In the genomic region with DNA sequence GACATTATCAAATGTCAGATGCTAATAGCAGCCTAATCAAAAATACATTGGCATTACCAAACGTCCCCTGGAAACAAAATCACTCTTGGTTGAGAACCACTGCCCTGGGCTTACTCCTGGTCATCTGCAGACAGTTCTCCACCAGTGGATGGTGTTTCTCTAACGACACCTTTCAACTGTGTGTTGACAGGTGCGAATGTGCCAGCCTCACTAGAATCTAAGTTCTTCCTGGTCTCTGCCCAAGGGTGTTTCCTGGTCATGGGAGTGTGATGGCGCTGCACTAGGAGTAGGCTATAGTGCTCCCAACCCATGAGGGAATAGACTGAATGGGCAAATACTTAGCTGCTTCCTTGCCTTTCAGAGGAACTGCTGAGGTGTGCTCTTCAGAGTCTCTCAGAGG, we compare ENCODE assay signal across 28 cellular contexts.
"Had no signal": no experiment of that assay in that cellular context is flagged by ENCODE, and none has a peak within 500 bp of the region (broad histone marks: within the 10 kb centered on the region; RNA-seq: fewer than 3 reads in every experiment).

No MANE protein-coding gene starts in this region.

- DNase-seq: activated B cell treated with CpG ODN at 0.5 μM for 24 hours; activated CD4-positive, alpha-beta T cell treated with anti-CD3 and anti-CD28 coated beads for 1 hour; activated CD4-positive, alpha-beta T cell treated with anti-CD3 and anti-CD28 coated beads, Interleukin-2, amount 10 ng/mL, durations not matched to agents 24 days and 14 days; activated CD4-positive, alpha-beta T cell treated with anti-CD3 and anti-CD28 coated beads, Interleukin-2, amount 50 U/mL, for 48 hours; activated CD8-positive, alpha-beta memory T cell treated with anti-CD3 and anti-CD28 coated beads, Interleukin-2, amount 10 ng/mL, durations not matched to agents 7 days and 5 days; activated gamma-delta T cell; activated naive CD4-positive, alpha-beta T cell treated with anti-CD3 and anti-CD28 coated beads, Interleukin-2, amount 10 ng/mL, durations not matched to agents 7 days and 5 days; activated naive CD8-positive, alpha-beta T cell treated with anti-CD3 and anti-CD28 coated beads for 36 hours; activated T-cell treated with anti-CD3 and anti-CD28 coated beads, Interleukin-2, amount 50 U/mL, for 48 hours; brain microvascular endothelial cell; cerebellar nuclear complex; KG1; NCI-H1048; NCI-H146; NCI-H187 treated with DMSO at 0.1 percent for 48 hours; NCI-H345; NCI-H510A; NCI-H526 treated with DMSO at 0.1 percent for 48 hours; NCI-H82; Peyer's patch; SHP77 treated with DMSO at 0.1 percent for 48 hours; T-cell; T-helper 2 cell; T1000 had no signal

- H3K36me3 ChIP-seq: cardiac muscle cell had no signal

- H3K9me3 Mint-ChIP-seq: activated B cell treated with CpG ODN at 0.5 μM for 24 hours; activated CD4-positive, alpha-beta T cell treated with anti-CD3 and anti-CD28 coated beads, Interleukin-2, amount 10 ng/mL, durations not matched to agents 24 days and 14 days; activated naive CD4-positive, alpha-beta T cell treated with anti-CD3 and anti-CD28 coated beads, Interleukin-2, amount 10 ng/mL, durations not matched to agents 7 days and 5 days; activated naive CD8-positive, alpha-beta T cell treated with anti-CD3 and anti-CD28 coated beads for 36 hours; activated T-helper 17 cell treated with anti-CD3 and anti-CD28 coated beads, Interleukin-2, amount 50 U/mL, for 72 hours; T-cell had no signal

- H3K9me3 ChIP-seq: Peyer's patch had no signal

- H3K4me3 ChIP-seq: cardiac muscle cell, Peyer's patch had no signal

- H3K27ac ChIP-seq: brain microvascular endothelial cell, cardiac muscle cell, Peyer's patch, RWPE1 had no signal

- H3K27ac Mint-ChIP-seq: activated B cell treated with CpG ODN at 0.5 μM for 24 hours; activated CD4-positive, alpha-beta T cell treated with anti-CD3 and anti-CD28 coated beads, Interleukin-2, amount 10 ng/mL, durations not matched to agents 24 days and 14 days; activated CD8-positive, alpha-beta memory T cell treated with anti-CD3 and anti-CD28 coated beads, Interleukin-2, amount 10 ng/mL, durations not matched to agents 7 days and 5 days; activated naive CD4-positive, alpha-beta T cell treated with anti-CD3 and anti-CD28 coated beads, Interleukin-2, amount 10 ng/mL, durations not matched to agents 7 days and 5 days; activated naive CD8-positive, alpha-beta T cell treated with anti-CD3 and anti-CD28 coated beads for 36 hours; activated T-helper 17 cell treated with anti-CD3 and anti-CD28 coated beads, Interleukin-2, amount 50 U/mL, for 72 hours; T-cell had no signal

- H3K27me3 Mint-ChIP-seq: activated B cell treated with CpG ODN at 0.5 μM for 24 hours; activated CD4-positive, alpha-beta T cell treated with anti-CD3 and anti-CD28 coated beads, Interleukin-2, amount 10 ng/mL, durations not matched to agents 24 days and 14 days; activated CD8-positive, alpha-beta memory T cell treated with anti-CD3 and anti-CD28 coated beads, Interleukin-2, amount 10 ng/mL, durations not matched to agents 7 days and 5 days; activated naive CD4-positive, alpha-beta T cell treated with anti-CD3 and anti-CD28 coated beads, Interleukin-2, amount 10 ng/mL, durations not matched to agents 7 days and 5 days; activated naive CD8-positive, alpha-beta T cell treated with anti-CD3 and anti-CD28 coated beads for 36 hours; activated T-helper 17 cell treated with anti-CD3 and anti-CD28 coated beads, Interleukin-2, amount 50 U/mL, for 72 hours; T-cell had no signal

- ATAC-seq: activated CD8-positive, alpha-beta memory T cell treated with anti-CD3 and anti-CD28 coated beads, Interleukin-2, amount 10 ng/mL, durations not matched to agents 7 days and 5 days had no signal

- FAIRE-seq: TTC549 had no signal

- H3K4me3 Mint-ChIP-seq: activated B cell treated with CpG ODN at 0.5 μM for 24 hours; activated CD4-positive, alpha-beta T cell treated with anti-CD3 and anti-CD28 coated beads, Interleukin-2, amount 10 ng/mL, durations not matched to agents 24 days and 14 days; activated CD8-positive, alpha-beta memory T cell treated with anti-CD3 and anti-CD28 coated beads, Interleukin-2, amount 10 ng/mL, durations not matched to agents 7 days and 5 days; activated naive CD4-positive, alpha-beta T cell treated with anti-CD3 and anti-CD28 coated beads, Interleukin-2, amount 10 ng/mL, durations not matched to agents 7 days and 5 days; activated naive CD8-positive, alpha-beta T cell treated with anti-CD3 and anti-CD28 coated beads for 36 hours; activated T-helper 17 cell treated with anti-CD3 and anti-CD28 coated beads, Interleukin-2, amount 50 U/mL, for 72 hours; T-cell had no signal

- H3K4me1 Mint-ChIP-seq: activated B cell treated with CpG ODN at 0.5 μM for 24 hours; activated CD8-positive, alpha-beta memory T cell treated with anti-CD3 and anti-CD28 coated beads, Interleukin-2, amount 10 ng/mL, durations not matched to agents 7 days and 5 days; activated naive CD4-positive, alpha-beta T cell treated with anti-CD3 and anti-CD28 coated beads, Interleukin-2, amount 10 ng/mL, durations not matched to agents 7 days and 5 days; activated T-helper 17 cell treated with anti-CD3 and anti-CD28 coated beads, Interleukin-2, amount 50 U/mL, for 72 hours; T-cell had no signal

- H3K4me1 ChIP-seq: Peyer's patch had no signal

- H3K27me3 ChIP-seq: brain microvascular endothelial cell, cardiac muscle cell, Peyer's patch had no signal
